In genomic region chr19:41136636-41137035, GRCh38 we compare ENCODE assay signal across 18 cellular contexts. TPM values are rescaled to one million over a fixed set of nuclear protein-coding genes. Genes with fewer than 3 reads are reported as not detected.
DNase-seq lines count a peak whose midpoint lies in the region; ATAC-seq lines count a peak whose summit lies in the region.
"Had no signal": no experiment of that assay in that cellular context is flagged by ENCODE, and none has a peak within 500 bp of the region (broad histone marks: within the 10 kb centered on the region; RNA-seq: fewer than 3 reads in every experiment).

No MANE protein-coding gene starts in this region.

- H3K4me1 ChIP-seq in CD4-positive, CD25-positive, alpha-beta regulatory T cell (ENCODE audit: control insufficient read depth, insufficient read depth, low read length, poor library complexity, severe bottlenecking): peaks cover 14% of the 10 kb centered on the region
- 0 out of 2 replicates have a peak, but pooled peaks cover 3% of the 10 kb centered on the region for H3K4me1 ChIP-seq in ES-I3 (ENCODE audit: insufficient read depth, low read length)

- no peak for ATAC-seq in CD4-positive, CD25-positive, alpha-beta regulatory T cell (ENCODE audit: low read depth in 2 of 2)
- ATAC-seq in central memory CD8-positive, alpha-beta T cell (replicated peaks; ENCODE audit: extremely low read depth, poor library complexity, severe bottlenecking): no peak
- ATAC-seq in natural killer cell treated with Interleukin-12 subunit alpha and Interleukin-12 subunit beta and Interleukin-15 and Interleukin-18, amount 100 ng/mL, for 72 hours: no peak
- ATAC-seq in GM21515 (IDR thresholded peaks at IDR 0.05; ENCODE audit: unreplicated experiment) (no peak), HG03521 (IDR thresholded peaks at IDR 0.05; ENCODE audit: unreplicated experiment) (no peak)

- no peak overlapping the region for H3K27ac Mint-ChIP-seq in CD4-positive, CD25-positive, alpha-beta regulatory T cell
- no peak overlapping the region for H3K27ac Mint-ChIP-seq in central memory CD8-positive, alpha-beta T cell (ENCODE audit: low read depth)
- H3K27ac Mint-ChIP-seq in natural killer cell treated with Interleukin-12 subunit alpha and Interleukin-12 subunit beta and Interleukin-15 and Interleukin-18, amount 100 ng/mL, for 72 hours: no peak overlapping the region

- H3K9ac ChIP-seq in ES-I3 (ENCODE audit: low read depth, low read length): peak overlapping the region; percentile 59; the same call in 1 of the 2 replicates

- DNase-seq in CD4-positive, CD25-positive, alpha-beta regulatory T cell: no peak
- no peak for DNase-seq in central memory CD8-positive, alpha-beta T cell (ENCODE audit: low spot score in 2 of 2)
- no peak for DNase-seq in natural killer cell treated with Interleukin-12 subunit alpha and Interleukin-12 subunit beta and Interleukin-15 and Interleukin-18, amount 100 ng/mL, for 72 hours (ENCODE audit: low spot score)
- no peak for DNase-seq in activated CD4-positive, CD25-positive, alpha-beta regulatory T cell treated with anti-CD3 and anti-CD28 coated beads, Interleukin-2, amount 50 U/mL, for 72 hours
- DNase-seq: central memory CD4-positive, alpha-beta T cell; Karpas-422; NCI-H1105 treated with DMSO at 0.1 percent for 48 hours; NCI-H524 treated with DMSO at 0.1 percent for 48 hours; stimulated activated CD4-positive, alpha-beta T cell treated with anti-CD3 and anti-CD28 coated beads, Interleukin-15, amount 100 ng/mL, for 24 hours had no signal

- H3K27me3 Mint-ChIP-seq in CD4-positive, CD25-positive, alpha-beta regulatory T cell: peaks cover 43% of the 10 kb centered on the region
- peaks cover 11% of the 10 kb centered on the region for H3K27me3 Mint-ChIP-seq in central memory CD8-positive, alpha-beta T cell
- H3K27me3 Mint-ChIP-seq in natural killer cell treated with Interleukin-12 subunit alpha and Interleukin-12 subunit beta and Interleukin-15 and Interleukin-18, amount 100 ng/mL, for 72 hours: no peaks in the 10 kb centered on the region

- H3K4me3 ChIP-seq in CD4-positive, CD25-positive, alpha-beta regulatory T cell (ENCODE audit: low read depth, low read length): no peak overlapping the region

- no peaks in the 10 kb centered on the region for H3K36me3 Mint-ChIP-seq in CD4-positive, CD25-positive, alpha-beta regulatory T cell
- no peaks in the 10 kb centered on the region for H3K36me3 Mint-ChIP-seq in central memory CD8-positive, alpha-beta T cell (ENCODE audit: insufficient read depth)
- H3K36me3 Mint-ChIP-seq in natural killer cell treated with Interleukin-12 subunit alpha and Interleukin-12 subunit beta and Interleukin-15 and Interleukin-18, amount 100 ng/mL, for 72 hours: no peaks in the 10 kb centered on the region

- peaks cover 4 to 22% (median 12%) of the 10 kb centered on the region in 4 donors for H3K4me1 Mint-ChIP-seq in CD4-positive, CD25-positive, alpha-beta regulatory T cell
- H3K4me1 Mint-ChIP-seq in central memory CD8-positive, alpha-beta T cell: peaks cover 21% of the 10 kb centered on the region
- H3K4me1 Mint-ChIP-seq in natural killer cell treated with Interleukin-12 subunit alpha and Interleukin-12 subunit beta and Interleukin-15 and Interleukin-18, amount 100 ng/mL, for 72 hours (ENCODE audit: low read depth in 2 of 2): peaks cover 0 to 18% of the 10 kb centered on the region in 2 donors

- no peak overlapping the region for H3K27ac ChIP-seq in CD4-positive, CD25-positive, alpha-beta regulatory T cell (ENCODE audit: insufficient read depth, low read length, poor library complexity, severe bottlenecking)
- H3K27ac ChIP-seq: ovary, thoracic aorta had no signal

- H3K27me3 ChIP-seq in CD4-positive, CD25-positive, alpha-beta regulatory T cell (ENCODE audit: control insufficient read depth, insufficient read depth, low read length): no peaks in the 10 kb centered on the region
- H3K27me3 ChIP-seq: ovary had no signal

- peak overlapping the region in 3 of 4 donors; percentile 52 to 90 (median 68) for H3K4me3 Mint-ChIP-seq in CD4-positive, CD25-positive, alpha-beta regulatory T cell
- peak overlapping the region; percentile 72 for H3K4me3 Mint-ChIP-seq in central memory CD8-positive, alpha-beta T cell
- peak overlapping the region; percentile 24 for H3K4me3 Mint-ChIP-seq in natural killer cell treated with Interleukin-12 subunit alpha and Interleukin-12 subunit beta and Interleukin-15 and Interleukin-18, amount 100 ng/mL, for 72 hours

- H3K9me3 Mint-ChIP-seq in CD4-positive, CD25-positive, alpha-beta regulatory T cell: no peaks in the 10 kb centered on the region
- H3K9me3 Mint-ChIP-seq in central memory CD8-positive, alpha-beta T cell: no peaks in the 10 kb centered on the region
- no peaks in the 10 kb centered on the region for H3K9me3 Mint-ChIP-seq in natural killer cell treated with Interleukin-12 subunit alpha and Interleukin-12 subunit beta and Interleukin-15 and Interleukin-18, amount 100 ng/mL, for 72 hours

- H3K9me3 ChIP-seq in CD4-positive, CD25-positive, alpha-beta regulatory T cell (ENCODE audit: control insufficient read depth in 2 of 2, low read length in 2 of 2): no peaks in the 10 kb centered on the region
- H3K9me3 ChIP-seq in ES-I3 (ENCODE audit: control insufficient read depth, insufficient read depth, low read length): no peaks in the 10 kb centered on the region
- H3K9me3 ChIP-seq: ovary, thoracic aorta had no signal

- H3K36me3 ChIP-seq in CD4-positive, CD25-positive, alpha-beta regulatory T cell (ENCODE audit: control insufficient read depth, insufficient read depth, low read length): no peaks in the 10 kb centered on the region
- no peaks in the 10 kb centered on the region for H3K36me3 ChIP-seq in ES-I3 (ENCODE audit: insufficient read depth, low read length)
- H3K36me3 ChIP-seq: ovary, thoracic aorta had no signal

RNA-seq across cellular contexts. Expression of gene CYP2F1, which starts 22.4 kb away (rescaled TPM):
- total RNA-seq in CD4-positive, CD25-positive, alpha-beta regulatory T cell: 0.25 TPM
- not detected for polyA plus RNA-seq in CD4-positive, CD25-positive, alpha-beta regulatory T cell
- not detected for total RNA-seq in natural killer cell treated with Interleukin-12 subunit alpha and Interleukin-12 subunit beta and Interleukin-15 and Interleukin-18, amount 100 ng/mL, for 72 hours
- total RNA-seq: activated CD8-positive, alpha-beta memory T cell treated with anti-CD3 and anti-CD28 coated beads for 36 hours; left lobe of liver; ovary; thoracic aorta had no signal
- polyA plus RNA-seq: ovary had no signal

RNA-seq across cellular contexts. Expression of gene CYP2A13, which starts 48.4 kb away (rescaled TPM):
- total RNA-seq in CD4-positive, CD25-positive, alpha-beta regulatory T cell: not detected
- polyA plus RNA-seq in CD4-positive, CD25-positive, alpha-beta regulatory T cell: not detected
- not detected for total RNA-seq in natural killer cell treated with Interleukin-12 subunit alpha and Interleukin-12 subunit beta and Interleukin-15 and Interleukin-18, amount 100 ng/mL, for 72 hours
- total RNA-seq: activated CD8-positive, alpha-beta memory T cell treated with anti-CD3 and anti-CD28 coated beads for 36 hours; mononuclear cell; ovary; thoracic aorta had no signal
- polyA plus RNA-seq: esophagus, ovary had no signal

RNA-seq across cellular contexts. Expression of gene CYP2S1, which starts 56.4 kb away (rescaled TPM):
- total RNA-seq in CD4-positive, CD25-positive, alpha-beta regulatory T cell: not detected
- polyA plus RNA-seq in CD4-positive, CD25-positive, alpha-beta regulatory T cell: under 1 TPM in 1 of 4 donors, not detected in 3; 0.28 TPM
- total RNA-seq in natural killer cell treated with Interleukin-12 subunit alpha and Interleukin-12 subunit beta and Interleukin-15 and Interleukin-18, amount 100 ng/mL, for 72 hours: not detected
- total RNA-seq: activated CD8-positive, alpha-beta memory T cell treated with anti-CD3 and anti-CD28 coated beads for 36 hours had no signal
